In genomic region chr1:113812661-113813135, GRCh38 we compare ENCODE assay signal across 8 cellular contexts. TPM values are rescaled to one million over a fixed set of nuclear protein-coding genes. Genes with fewer than 3 reads are reported as not detected.
DNase-seq lines count a peak whose midpoint lies in the region; ATAC-seq and TF ChIP-seq lines count a peak whose summit lies in the region.

No MANE protein-coding gene starts in this region.

- H3F3A ChIP-seq in PC-3 (ENCODE audit: low read length, unreplicated experiment) = no peaks in the 10 kb centered on the region

- H3K4me1 ChIP-seq in PC-3 (ENCODE audit: insufficient read depth, low read length) = peaks cover 29% of the 10 kb centered on the region
- H3K4me1 ChIP-seq in naive thymus-derived CD4-positive, alpha-beta T cell (ENCODE audit: control insufficient read depth in 2 of 2, insufficient read depth in 2 of 2, low read length in 2 of 2) = peaks cover 17 to 25% of the 10 kb centered on the region in 2 donors

- ATAC-seq in PC-3 = no peak
- no peak for ATAC-seq in naive thymus-derived CD4-positive, alpha-beta T cell
- no peak for ATAC-seq in GM19467 (IDR thresholded peaks at IDR 0.05; ENCODE audit: unreplicated experiment)
- ATAC-seq in HG02642 (IDR thresholded peaks at IDR 0.05; ENCODE audit: poor library complexity, unreplicated experiment) = no peak

- BruUV-seq in PC-3 (replicated peaks; lab: Mats Ljungman, UMichigan) = TSS peak; percentile 99

- peak overlapping the region; percentile 89 for H3K4me2 ChIP-seq in PC-3 (ENCODE audit: low read length)

- H3K36me3 ChIP-seq in PC-3 (ENCODE audit: low read depth, low read length) = no peaks in the 10 kb centered on the region
- H3K36me3 ChIP-seq in naive thymus-derived CD4-positive, alpha-beta T cell (ENCODE audit: control insufficient read depth in 2 of 3, insufficient read depth in 3 of 3, low read length in 3 of 3) = peaks cover 0 to 6% (median 0%) of the 10 kb centered on the region in 3 experiments

- peaks cover 0 to 23% (median 8%) of the 10 kb centered on the region in 5 donors for H3K36me3 Mint-ChIP-seq in naive thymus-derived CD4-positive, alpha-beta T cell

- H3K9me3 Mint-ChIP-seq in naive thymus-derived CD4-positive, alpha-beta T cell = peaks cover 0 to 3% (median 0%) of the 10 kb centered on the region in 11 donors

- H3K4me3 ChIP-seq in GM12864 (ENCODE audit: low read depth, low read length) = peak overlapping the region; percentile 45
- H3K4me3 ChIP-seq in PC-3 (ENCODE audit: low read length) = peak overlapping the region; percentile 92
- peak overlapping the region; percentile 88 for H3K4me3 ChIP-seq in naive thymus-derived CD4-positive, alpha-beta T cell (ENCODE audit: low read length)

- peak overlapping the region; percentile 77 for H3K9ac ChIP-seq in PC-3 (ENCODE audit: low read length)

- peak overlapping the region; percentile 96 to 99 (median 98) for H3K27ac Mint-ChIP-seq in naive thymus-derived CD4-positive, alpha-beta T cell

- H4K20me1 ChIP-seq in PC-3 (ENCODE audit: low read length) = peaks cover 14% of the 10 kb centered on the region

- H3K79me2 ChIP-seq in PC-3 (ENCODE audit: low read length) = peaks cover 44% of the 10 kb centered on the region

- DNase-seq in GM12864 (ENCODE audit: low read depth) = no peak
- no peak for DNase-seq in PC-3
- DNase-seq in effector CD4-positive, alpha-beta T cell = peak; percentile 3
- DNase-seq in naive thymus-derived CD4-positive, alpha-beta T cell = peak in 1 of 9 donors; percentile 40
- no peak for DNase-seq in GOT3 (lab: John Stamatoyannopoulos, UW)
- DNase-seq in stimulated activated naive CD4-positive, alpha-beta T cell treated with Interleukin-2 at 50 U/mL for 16 hours (lab: John Stamatoyannopoulos, UW) = no peak

- no peak for TF ChIP-seq CTCF in GM12864 (IDR thresholded peaks at IDR 0.05; ENCODE audit: low read depth, low read length, missing control alignments)
- no peak for TF ChIP-seq CTCF in PC-3 (conservative IDR thresholded peaks at IDR 0.05; ENCODE audit: low read depth, low read length)

- peak overlapping the region; percentile 91 to 99 (median 97) for H3K4me3 Mint-ChIP-seq in naive thymus-derived CD4-positive, alpha-beta T cell

- CTCF ChIA-PET in PC-3 (lab: Charles Lee) = no interaction called here
- CTCF ChIA-PET in naive thymus-derived CD4-positive, alpha-beta T cell (lab: Charles Lee) = interaction anchor here (1.4 to 1.7 kb wide), 2 partner anchors 9 to 92 kb away, joined by 3 to 7 read pairs; partner anchors contain the start of genes AP4B1 and DCLRE1B

- POLR2A ChIA-PET in PC-3 (lab: Charles Lee; ENCODE audit: unreplicated experiment) = interaction anchor here (0.6 kb wide), 1 partner anchor 41 kb away, joined by 10 read pairs; no protein-coding TSS in a partner anchor
- POLR2A ChIA-PET in naive thymus-derived CD4-positive, alpha-beta T cell (lab: Charles Lee) = interaction anchor here (0.7 to 3.5 kb wide), 18 partner anchors 13 to 1193 kb away, joined by 3 to 45 read pairs (median 4); partner anchors contain the start of genes AP4B1, CAPZA1, DCLRE1B and PHTF1

- no peaks in the 10 kb centered on the region for H3K27me3 ChIP-seq in PC-3 (ENCODE audit: low read length)
- no peaks in the 10 kb centered on the region for H3K27me3 ChIP-seq in naive thymus-derived CD4-positive, alpha-beta T cell (ENCODE audit: control insufficient read depth in 2 of 2, insufficient read depth in 2 of 2, low read length in 2 of 2)

- peaks cover 20 to 45% (median 33%) of the 10 kb centered on the region in 7 donors for H3K4me1 Mint-ChIP-seq in naive thymus-derived CD4-positive, alpha-beta T cell

- H3K27ac ChIP-seq in PC-3 (ENCODE audit: low read length) = peak overlapping the region; percentile 59
- H3K27ac ChIP-seq in naive thymus-derived CD4-positive, alpha-beta T cell (ENCODE audit: low read depth, low read length) = peak overlapping the region; percentile 97

- H3K9me2 ChIP-seq in PC-3 (replicated peaks; ENCODE audit: low read length) = no peaks in the 10 kb centered on the region

- H3K9me3 ChIP-seq in PC-3 (ENCODE audit: low read length) = no peaks in the 10 kb centered on the region
- H3K9me3 ChIP-seq in naive thymus-derived CD4-positive, alpha-beta T cell (ENCODE audit: control insufficient read depth in 2 of 3, low read length in 3 of 3) = no peaks in the 10 kb centered on the region

- H2AFZ ChIP-seq in PC-3 (ENCODE audit: low read length) = peak overlapping the region; percentile 99

- intact Hi-C loops in PC-3 (cut with micrococcal nuclease) = loop anchor here (1.0 to 5.0 kb wide), 3 partner anchors 93 to 420 kb away; partner anchors contain the start of genes DCLRE1B and MAGI3
- intact Hi-C loops in naive thymus-derived CD4-positive, alpha-beta T cell (cut with micrococcal nuclease) = loop anchor here (1.0 to 10.0 kb wide), 22 partner anchors 29 to 1250 kb away; partner anchors contain the start of genes CSDE1 (in 2 of the 2), MAGI3 (in 2 of the 2), AP4B1 (in 1 of the 2) and BCAS2 (in 1 of the 2)

- H3K27me3 Mint-ChIP-seq in naive thymus-derived CD4-positive, alpha-beta T cell = no peaks in the 10 kb centered on the region

RNA-seq across cellular contexts. Expression of gene RSBN1, which starts 0.4 kb away (rescaled TPM):
- total RNA-seq in PC-3 (2014; rRNA removed) = 8.4 and 11.7 TPM in 2 replicates
- 10 to 100 TPM; 29.9 to 58.1 (median 42.0) TPM for total RNA-seq in naive thymus-derived CD4-positive, alpha-beta T cell
- polyA plus RNA-seq in naive thymus-derived CD4-positive, alpha-beta T cell = 10 to 100 TPM; 40.7 to 44.2 TPM

RNA-seq across cellular contexts. Expression of gene PHTF1, which starts 53.4 kb away (rescaled TPM):
- 23.4 and 27.3 TPM in 2 replicates for total RNA-seq in PC-3 (2014; rRNA removed)
- total RNA-seq in naive thymus-derived CD4-positive, alpha-beta T cell = 10 to 100 TPM in 2 of 5 experiments, 1 to 10 TPM in 3; 2.5 to 21.0 (median 7.1) TPM
- 1 to 10 TPM; 1.4 to 1.6 TPM for polyA plus RNA-seq in naive thymus-derived CD4-positive, alpha-beta T cell

RNA-seq across cellular contexts. Expression of gene PTPN22, which starts 58.8 kb away (rescaled TPM):
- 0.04 and 0.17 TPM in 2 replicates for total RNA-seq in PC-3 (2014; rRNA removed)
- total RNA-seq in naive thymus-derived CD4-positive, alpha-beta T cell = 10 to 100 TPM; 22.2 to 76.7 (median 27.5) TPM
- 10 to 100 TPM; 29.7 to 37.9 TPM for polyA plus RNA-seq in naive thymus-derived CD4-positive, alpha-beta T cell

Comparison
In these comparisons a context has a peak if more than half of its experiments do, and no peak if none do; other contexts are left out.
1. RNA of gene PTPN22, which starts 58.8 kb away (total RNA-seq): 22.2 to 76.7 TPM in naive thymus-derived CD4-positive, alpha-beta T cell; 0.04 to 0.17 TPM in PC-3; every median in the first group is over 10 times any median in the second.
2. Peak in every context shown above with its lines, with median percentiles within 50 percentile points of each other: H3K4me3 ChIP-seq.